In genomic region chr1:13813398-13814012, GRCh38 we compare ENCODE assay signal across 1 cellular context.
TF ChIP-seq lines count a peak whose summit lies in the region.

No MANE protein-coding gene starts in this region.

TF ChIP-seq in HepG2, 621 proteins besides CTCF, POLR2A, EP300 and RAD21 (continued from another document):
- TF ChIP-seq ZBTB33 (CRISPR knock-in tag; IDR thresholded peaks at IDR 0.05) = peak; percentile 93
